Comparison of ENCODE assay signal across 9 cellular contexts in the genomic region with DNA sequence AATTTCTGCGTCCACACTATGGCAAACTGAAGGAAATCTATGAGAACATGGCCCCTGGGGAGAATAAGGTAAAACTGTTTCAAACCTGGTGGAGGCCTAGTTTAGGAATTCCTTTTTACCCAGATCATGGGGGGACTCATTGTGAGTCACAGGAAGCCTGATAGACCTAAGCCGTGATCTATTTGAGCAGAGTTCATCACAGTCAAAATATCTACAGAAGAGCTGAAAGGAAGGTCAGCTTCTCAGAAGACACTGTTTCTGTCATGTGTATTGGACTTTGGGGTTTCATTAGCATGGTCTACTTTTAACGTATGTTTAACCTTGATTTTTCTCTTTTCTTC. TPM values are rescaled to one million over a fixed set of nuclear protein-coding genes. Genes with fewer than 3 reads are reported as not detected.
DNase-seq lines count a peak whose midpoint lies in the region; ATAC-seq and TF ChIP-seq lines count a peak whose summit lies in the region.
"Had no signal": no experiment of that assay in that cellular context is flagged by ENCODE, and none has a peak within 500 bp of the region (broad histone marks: within the 10 kb centered on the region; RNA-seq: fewer than 3 reads in every experiment).

No MANE protein-coding gene starts in this region.

- H3K9me3 ChIP-seq in heart right ventricle (no peaks in the 10 kb centered on the region), iPS-18a (ENCODE audit: control insufficient read depth, low read depth, low read length) (no peaks in the 10 kb centered on the region)

- peaks cover 38% of the 10 kb centered on the region for H3K36me3 Mint-ChIP-seq in activated CD4-positive, alpha-beta memory T cell treated with anti-CD3 and anti-CD28 coated beads for 36 hours
- peaks cover 14% of the 10 kb centered on the region for H3K36me3 Mint-ChIP-seq in type B pancreatic cell

- H3K27me3 Mint-ChIP-seq in activated CD4-positive, alpha-beta memory T cell treated with anti-CD3 and anti-CD28 coated beads for 36 hours = no peaks in the 10 kb centered on the region
- H3K27me3 Mint-ChIP-seq in type B pancreatic cell = peaks cover 3% of the 10 kb centered on the region

- WGBS in heart right ventricle, 2 donors = 72 to 79% methylated on average over 3 of the region's 3 CpGs

- POLR2A ChIA-PET in activated CD4-positive, alpha-beta memory T cell treated with anti-CD3 and anti-CD28 coated beads for 36 hours (lab: Charles Lee) = interaction anchor here (1.2 kb wide), 1 partner anchor 35 kb away, joined by 3 read pairs; no protein-coding TSS in a partner anchor

- intact Hi-C loops in heart right ventricle (cut with DNase I) (loop anchor here in 1 of 10 donors (10.0 kb wide), 1 partner anchor 54 kb away; no protein-coding TSS in a partner anchor), left cardiac atrium (cut with DNase I) (no loop called here)
- intact Hi-C loops in activated CD4-positive, alpha-beta memory T cell treated with anti-CD3 and anti-CD28 coated beads for 36 hours (cut with micrococcal nuclease) = no loop called here

- CTCF ChIA-PET in activated CD4-positive, alpha-beta memory T cell treated with anti-CD3 and anti-CD28 coated beads for 36 hours (lab: Charles Lee) = interaction anchor here (1.0 to 2.2 kb wide), 3 partner anchors 11 to 403 kb away, joined by 3 to 5 read pairs (median 3); no protein-coding TSS in a partner anchor

- H3K27ac ChIP-seq in heart right ventricle (peak overlapping the region in 1 of 10 donors; percentile 93), iPS-18a (ENCODE audit: low read length) (no peak overlapping the region)

- ATAC-seq in heart right ventricle (no peak), left cardiac atrium (no peak)

- H3K27me3 ChIP-seq in heart right ventricle = no peaks in the 10 kb centered on the region
- no peaks in the 10 kb centered on the region for H3K27me3 ChIP-seq in iPS-18a (ENCODE audit: control insufficient read depth, insufficient read depth, low read length)

- peak overlapping the region; percentile 82 for H3K27ac Mint-ChIP-seq in activated CD4-positive, alpha-beta memory T cell treated with anti-CD3 and anti-CD28 coated beads for 36 hours
- peak overlapping the region; percentile 93 for H3K27ac Mint-ChIP-seq in type B pancreatic cell

- H3K9me3 Mint-ChIP-seq in activated CD4-positive, alpha-beta memory T cell treated with anti-CD3 and anti-CD28 coated beads for 36 hours = no peaks in the 10 kb centered on the region
- no peaks in the 10 kb centered on the region for H3K9me3 Mint-ChIP-seq in type B pancreatic cell

- peak overlapping the region; percentile 93 for H3K4me3 Mint-ChIP-seq in activated CD4-positive, alpha-beta memory T cell treated with anti-CD3 and anti-CD28 coated beads for 36 hours
- H3K4me3 Mint-ChIP-seq in type B pancreatic cell = peak overlapping the region; percentile 97

- DNase-seq in heart right ventricle (no peak), left cardiac atrium (no peak), type B pancreatic cell (ENCODE audit: extremely low spot score, unreplicated experiment) (no peak), HPDE6-E6E7 (ENCODE audit: extremely low spot score) (no peak), SHP77 (lab: John Stamatoyannopoulos, UW) (no peak), NCI-H526 treated with DMSO at 0.1 percent for 48 hours (lab: John Stamatoyannopoulos, UW) (no peak)
- no peak for DNase-seq in activated CD4-positive, alpha-beta memory T cell treated with anti-CD3 and anti-CD28 coated beads for 36 hours
- DNase-seq: T-helper 9 cell had no signal

- peaks cover 5 to 24% (median 16%) of the 10 kb centered on the region in 9 donors for H3K4me1 ChIP-seq in heart right ventricle
- H3K4me1 ChIP-seq in iPS-18a (ENCODE audit: control insufficient read depth, low read depth, low read length) = peaks cover 7% of the 10 kb centered on the region

- no peak overlapping the region for H3K9ac ChIP-seq in iPS-18a (ENCODE audit: low read length)

- no peak for TF ChIP-seq CTCF in heart right ventricle (IDR thresholded peaks at IDR 0.05)
- TF ChIP-seq CTCF in type B pancreatic cell (conservative IDR thresholded peaks at IDR 0.05) = no peak

- peaks cover 21% of the 10 kb centered on the region for H3K4me1 Mint-ChIP-seq in activated CD4-positive, alpha-beta memory T cell treated with anti-CD3 and anti-CD28 coated beads for 36 hours (ENCODE audit: low read depth)
- peaks cover 10% of the 10 kb centered on the region for H3K4me1 Mint-ChIP-seq in type B pancreatic cell (ENCODE audit: unreplicated experiment)

- H3K4me3 ChIP-seq in heart right ventricle (peak overlapping the region in 7 of 10 donors; percentile 89 to 100 (median 96)), iPS-18a (ENCODE audit: low read length) (peak overlapping the region; percentile 94)

- H3K36me3 ChIP-seq in heart right ventricle (peaks cover 7 to 53% (median 50%) of the 10 kb centered on the region in 9 donors), iPS-18a (ENCODE audit: control insufficient read depth, low read depth, low read length) (peaks cover 51% of the 10 kb centered on the region)

RNA-seq across cellular contexts. Expression of a gene that starts 1.3 kb away (rescaled TPM):
- 100 to 1,000 TPM; 210 to 254 (median 231) TPM for total RNA-seq in heart right ventricle
- 100 to 1,000 TPM in 1 of 2 donors, 10 to 100 TPM in 1; 49.0 to 288 TPM for polyA plus RNA-seq in heart right ventricle
- total RNA-seq in left cardiac atrium = 100 to 1,000 TPM; 176 to 217 TPM
- total RNA-seq in activated CD4-positive, alpha-beta memory T cell treated with anti-CD3 and anti-CD28 coated beads for 36 hours = 100 to 1,000 TPM; 246 to 257 TPM
- 226 and 255 TPM in 2 replicates for total RNA-seq in type B pancreatic cell (ENCODE audit: low replicate concordance)

RNA-seq across cellular contexts. Expression of a gene that starts 14.1 kb away (rescaled TPM):
- total RNA-seq in heart right ventricle (100 to 1,000 TPM; 203 to 316 (median 209) TPM), left cardiac atrium (100 to 1,000 TPM; 229 to 275 TPM), type B pancreatic cell (ENCODE audit: low replicate concordance) (371 and 432 TPM in 2 replicates)
- 100 to 1,000 TPM; 142 to 277 TPM for polyA plus RNA-seq in heart right ventricle
- 100 to 1,000 TPM; 410 to 432 TPM for total RNA-seq in activated CD4-positive, alpha-beta memory T cell treated with anti-CD3 and anti-CD28 coated beads for 36 hours

RNA-seq across cellular contexts. Expression of a gene that starts 24.5 kb away (rescaled TPM):
- total RNA-seq in heart right ventricle (under 1 TPM in 2 of 10 donors, not detected in 8; 0.20 to 0.28 TPM), left cardiac atrium (1 to 10 TPM in 1 of 2 donors, not detected in 1; 1.1 TPM), type B pancreatic cell (ENCODE audit: low replicate concordance) (not detected in 2 replicates)
- not detected for polyA plus RNA-seq in heart right ventricle
- total RNA-seq in activated CD4-positive, alpha-beta memory T cell treated with anti-CD3 and anti-CD28 coated beads for 36 hours = not detected

RNA-seq across cellular contexts. Expression of a gene that starts 37.1 kb away (rescaled TPM):
- total RNA-seq in heart right ventricle (10 to 100 TPM; 23.0 to 36.5 (median 26.7) TPM), left cardiac atrium (10 to 100 TPM; 21.0 to 31.1 TPM), type B pancreatic cell (ENCODE audit: low replicate concordance) (13.2 and 18.3 TPM in 2 replicates)
- 10 to 100 TPM; 21.6 to 32.5 TPM for polyA plus RNA-seq in heart right ventricle
- 1 to 10 TPM; 7.0 to 8.9 TPM for total RNA-seq in activated CD4-positive, alpha-beta memory T cell treated with anti-CD3 and anti-CD28 coated beads for 36 hours

RNA-seq across cellular contexts. Expression of a gene that starts 39.0 kb away (rescaled TPM):
- total RNA-seq in heart right ventricle (under 1 TPM in 3 of 10 donors, not detected in 7; 0.20 to 0.30 (median 0.25) TPM), left cardiac atrium (under 1 TPM in 1 of 2 donors, not detected in 1; 0.18 TPM), type B pancreatic cell (ENCODE audit: low replicate concordance) (1.9 TPM in 2 replicates)
- under 1 TPM in 1 of 2 donors, not detected in 1; 0.12 TPM for polyA plus RNA-seq in heart right ventricle
- under 1 TPM; 0.21 to 0.51 TPM for total RNA-seq in activated CD4-positive, alpha-beta memory T cell treated with anti-CD3 and anti-CD28 coated beads for 36 hours
